22 cellular contexts compared by ENCODE assay signal in genomic region chr16:52470601-52471000, GRCh38.
DNase-seq lines count a peak whose midpoint lies in the region; ATAC-seq and TF ChIP-seq lines count a peak whose summit lies in the region.
"Had no signal": no experiment of that assay in that cellular context is flagged by ENCODE, and none has a peak within 500 bp of the region (broad histone marks: within the 10 kb centered on the region; RNA-seq: fewer than 3 reads in every experiment).

No MANE protein-coding gene starts in this region.

- no peak for TF ChIP-seq POLR2A in breast epithelium (IDR thresholded peaks at IDR 0.05)

- H3K4me3 Mint-ChIP-seq in type B pancreatic cell = no peak overlapping the region
- H3K4me3 Mint-ChIP-seq: activated CD4-positive, alpha-beta T cell treated with anti-CD3 and anti-CD28 coated beads for 36 hours; activated CD8-positive, alpha-beta memory T cell treated with anti-CD3 and anti-CD28 coated beads, Interleukin-2, amount 10 ng/mL, durations not matched to agents 7 days and 5 days; CD4-positive, CD25-positive, alpha-beta regulatory T cell had no signal

- no peaks in the 10 kb centered on the region for H3K27me3 ChIP-seq in Karpas-422 (ENCODE audit: low read length)
- no peaks in the 10 kb centered on the region for H3K27me3 ChIP-seq in breast epithelium
- H3K27me3 ChIP-seq: foreskin keratinocyte, MG63 had no signal

- H3K36me3 ChIP-seq in Karpas-422 (ENCODE audit: insufficient read depth, low read length) (no peaks in the 10 kb centered on the region), breast epithelium (no peaks in the 10 kb centered on the region)
- H3K36me3 ChIP-seq: MG63, thyroid gland had no signal

- no peak overlapping the region for H3K4me2 ChIP-seq in Karpas-422 (ENCODE audit: low read depth, low read length, poor library complexity, severe bottlenecking)

- no peaks in the 10 kb centered on the region for H3K9me3 ChIP-seq in Karpas-422 (ENCODE audit: low read length)
- H3K9me3 ChIP-seq in breast epithelium = no peaks in the 10 kb centered on the region
- H3K9me3 ChIP-seq: MG63, thyroid gland had no signal

- no peak overlapping the region for H3K27ac ChIP-seq in Karpas-422 (ENCODE audit: low read length)
- H3K27ac ChIP-seq in breast epithelium = no peak overlapping the region
- H3K27ac ChIP-seq: foreskin keratinocyte, thyroid gland had no signal

- H3K9ac ChIP-seq in Karpas-422 (ENCODE audit: low read length) = no peak overlapping the region

- no peaks in the 10 kb centered on the region for H4K20me1 ChIP-seq in Karpas-422 (ENCODE audit: insufficient read depth, low read depth, low read length)

- no peak for ATAC-seq in GM19463 (IDR thresholded peaks at IDR 0.05; ENCODE audit: unreplicated experiment)
- ATAC-seq: activated CD4-positive, alpha-beta T cell treated with anti-CD3 and anti-CD28 coated beads for 36 hours; activated CD8-positive, alpha-beta memory T cell treated with anti-CD3 and anti-CD28 coated beads, Interleukin-2, amount 10 ng/mL, durations not matched to agents 7 days and 5 days; activated naive CD4-positive, alpha-beta T cell treated with anti-CD3 and anti-CD28 coated beads, Interleukin-2, amount 50 U/mL, for 72 hours; HCT116; stimulated activated naive CD8-positive, alpha-beta T cell treated with anti-CD3 and anti-CD28 coated beads, Interleukin-15, Interleukin-2, amounts not matched to agents 100 U/mL and 50 U/mL, for 24 hours had no signal

- TF ChIP-seq CTCF in type B pancreatic cell (conservative IDR thresholded peaks at IDR 0.05) (no peak), breast epithelium (IDR thresholded peaks at IDR 0.05) (no peak)

- H3K36me3 Mint-ChIP-seq in type B pancreatic cell = no peaks in the 10 kb centered on the region
- H3K36me3 Mint-ChIP-seq: activated CD8-positive, alpha-beta memory T cell treated with anti-CD3 and anti-CD28 coated beads, Interleukin-2, amount 10 ng/mL, durations not matched to agents 7 days and 5 days; activated naive CD4-positive, alpha-beta T cell treated with anti-CD3 and anti-CD28 coated beads, Interleukin-2, amount 50 U/mL, for 72 hours; CD4-positive, CD25-positive, alpha-beta regulatory T cell had no signal

- H3K27me3 Mint-ChIP-seq in type B pancreatic cell = peaks cover 71% of the 10 kb centered on the region
- H3K27me3 Mint-ChIP-seq: activated CD4-positive, alpha-beta T cell treated with anti-CD3 and anti-CD28 coated beads for 36 hours; activated CD8-positive, alpha-beta memory T cell treated with anti-CD3 and anti-CD28 coated beads, Interleukin-2, amount 10 ng/mL, durations not matched to agents 7 days and 5 days; CD4-positive, CD25-positive, alpha-beta regulatory T cell had no signal

- H3K9me3 Mint-ChIP-seq in type B pancreatic cell = peaks cover 5% of the 10 kb centered on the region

- H3K4me3 ChIP-seq in Karpas-422 (ENCODE audit: low read length) (no peak overlapping the region), breast epithelium (no peak overlapping the region)
- H3K4me3 ChIP-seq: MG63, thyroid gland had no signal

- no peaks in the 10 kb centered on the region for H3K4me1 ChIP-seq in Karpas-422 (ENCODE audit: low read length)
- no peaks in the 10 kb centered on the region for H3K4me1 ChIP-seq in breast epithelium
- H3K4me1 ChIP-seq: thyroid gland had no signal

- peaks cover 4% of the 10 kb centered on the region for H3K4me1 Mint-ChIP-seq in type B pancreatic cell (ENCODE audit: unreplicated experiment)
- H3K4me1 Mint-ChIP-seq: activated CD4-positive, alpha-beta T cell treated with anti-CD3 and anti-CD28 coated beads for 36 hours; activated CD8-positive, alpha-beta memory T cell treated with anti-CD3 and anti-CD28 coated beads, Interleukin-2, amount 10 ng/mL, durations not matched to agents 7 days and 5 days; CD4-positive, CD25-positive, alpha-beta regulatory T cell had no signal

- intact Hi-C loops in breast epithelium (cut with DNase I; ENCODE audit: low total_unique reads) = no loop called here

- no peak overlapping the region for H2AFZ ChIP-seq in Karpas-422 (ENCODE audit: low read length)

- H3K79me2 ChIP-seq in Karpas-422 (ENCODE audit: low read length) = no peaks in the 10 kb centered on the region

- no peaks in the 10 kb centered on the region for H3K9me2 ChIP-seq in Karpas-422 (replicated peaks; ENCODE audit: insufficient read depth, low read length)

- peak; percentile 59 for DNase-seq in DMS53 treated with DMSO at 0.1 percent for 48 hours (lab: John Stamatoyannopoulos, UW; ENCODE audit: unreplicated experiment)
- peak; percentile 68 to 95 (median 73) for DNase-seq in NCI-H1417 (lab: John Stamatoyannopoulos, UW)
- DNase-seq in NCI-H345 (lab: John Stamatoyannopoulos, UW) = peak; percentile 79
- DNase-seq in iPS DF 19.7 (ENCODE audit: low read depth, low spot score) = peak; percentile 25
- no peak for DNase-seq in Karpas-422
- no peak for DNase-seq in type B pancreatic cell (ENCODE audit: extremely low spot score, unreplicated experiment)
- DNase-seq in breast epithelium (ENCODE audit: low spot score in 2 of 2) = no peak
- DNase-seq: activated CD4-positive, alpha-beta T cell treated with anti-CD3 and anti-CD28 coated beads for 36 hours; activated CD8-positive, alpha-beta memory T cell treated with anti-CD3 and anti-CD28 coated beads, Interleukin-2, amount 10 ng/mL, durations not matched to agents 7 days and 5 days; CD4-positive, CD25-positive, alpha-beta regulatory T cell; DND-41; erythroblast; foreskin keratinocyte; IMR-90; MG63; NCI-H226; small intestine; stimulated activated naive CD8-positive, alpha-beta T cell treated with anti-CD3 and anti-CD28 coated beads, Interleukin-15, Interleukin-2, amounts not matched to agents 100 U/mL and 50 U/mL, for 24 hours; thyroid gland had no signal

- no peak overlapping the region for H3K27ac Mint-ChIP-seq in type B pancreatic cell
- H3K27ac Mint-ChIP-seq: activated CD4-positive, alpha-beta T cell treated with anti-CD3 and anti-CD28 coated beads for 36 hours; activated CD8-positive, alpha-beta memory T cell treated with anti-CD3 and anti-CD28 coated beads, Interleukin-2, amount 10 ng/mL, durations not matched to agents 7 days and 5 days; activated naive CD4-positive, alpha-beta T cell treated with anti-CD3 and anti-CD28 coated beads, Interleukin-2, amount 50 U/mL, for 72 hours; CD4-positive, CD25-positive, alpha-beta regulatory T cell had no signal

Comparison
In these comparisons a context has a peak if more than half of its experiments do, and no peak if none do; other contexts are left out.
1. DNase-seq: peak in DMS53 treated with DMSO at 0.1 percent for 48 hours (single experiment), NCI-H1417 (3 of 3), NCI-H345 (single experiment) and iPS DF 19.7 (single experiment); none in Karpas-422 (single experiment), type B pancreatic cell (single experiment) and breast epithelium (0 of 2).